In genomic region chr11:59615637-59616395, GRCh38 we compare ENCODE assay signal across 1 cellular context.
TF ChIP-seq lines count a peak whose summit lies in the region.

Gene OSBP, minus strand, starts transcription at chr11:59615774. Its CDS starts 110 bp downstream, at chr11:59615664.

TF ChIP-seq in liver, 16 proteins besides CTCF, POLR2A, EP300 and RAD21 (continued from another document):
- TF ChIP-seq REST (IDR thresholded peaks at IDR 0.05) (no peak), JUND (IDR thresholded peaks at IDR 0.05) (peak; percentile 73 to 84), HNF4G (IDR thresholded peaks at IDR 0.05) (no peak), NR2F2 (IDR thresholded peaks at IDR 0.05) (no peak), SP1 (IDR thresholded peaks at IDR 0.05) (peak; percentile 100), FOXA2 (IDR thresholded peaks at IDR 0.05) (peak; percentile 36)
TF ChIP-seq in liver: peak in this region for 9.
